In the genomic region with DNA sequence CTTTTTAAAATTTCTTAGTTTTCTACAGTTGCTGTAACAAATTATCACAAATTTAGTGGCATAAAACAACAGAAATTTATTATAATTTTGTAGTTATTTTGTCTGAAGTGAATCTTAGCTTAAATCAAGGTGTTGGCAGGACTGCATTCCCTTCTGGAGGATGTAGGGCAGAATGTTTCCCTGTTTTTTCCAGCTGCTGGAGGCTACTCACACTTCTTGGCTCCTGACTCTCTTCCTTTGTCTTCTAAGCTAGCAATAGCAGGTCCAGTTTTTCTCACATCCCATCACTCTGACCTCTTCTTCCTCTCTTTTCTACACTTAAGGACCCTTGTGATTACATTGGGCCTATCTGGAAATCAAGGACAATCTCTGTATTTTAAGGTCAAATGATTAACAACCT, we compare ENCODE assay signal across 14 cellular contexts.
A peak's percentile ranks its signal among the peaks of the same experiment; 100 is the strongest.
DNase-seq lines count a peak whose midpoint lies in the region; ATAC-seq and TF ChIP-seq lines count a peak whose summit lies in the region.
"Had no signal": no experiment of that assay in that cellular context is flagged by ENCODE, and none has a peak within 500 bp of the region (broad histone marks: within the 10 kb centered on the region; RNA-seq: fewer than 3 reads in every experiment).

No MANE protein-coding gene starts in this region.

- H3K4me2 ChIP-seq in PC-9 (no peak overlapping the region), osteoblast (ENCODE audit: insufficient read depth, low read length) (no peak overlapping the region)

- ATAC-seq in CD8-positive, alpha-beta T cell = no peak
- no peak for ATAC-seq in aorta (ENCODE audit: low FRiP score)
- ATAC-seq in HG03097 (IDR thresholded peaks at IDR 0.05; ENCODE audit: low FRiP score, unreplicated experiment) = no peak
- ATAC-seq: HepG2 had no signal

- CTCF ChIA-PET in CD8-positive, alpha-beta T cell (lab: Charles Lee) = no interaction called here
- CTCF ChIA-PET in PC-9 (lab: Charles Lee) = no interaction called here

- no TSS peak for BruUV-seq in PC-9 (replicated peaks; lab: Mats Ljungman, UMichigan)

- no peaks in the 10 kb centered on the region for H3K9me2 ChIP-seq in PC-9 (ENCODE audit: insufficient read depth)

- no peak overlapping the region for H3K27ac ChIP-seq in CD8-positive, alpha-beta T cell (ENCODE audit: low read depth, low read length)
- H3K27ac ChIP-seq in PC-9 (peak overlapping the region; percentile 21), iPS-18a (ENCODE audit: low read length) (peak overlapping the region; percentile 20), osteoblast (ENCODE audit: low read depth, low read length) (peak overlapping the region; percentile 52), aorta (ENCODE audit: low read depth in 1 of 2, low read length in 2 of 2) (no peak overlapping the region)

- no peaks in the 10 kb centered on the region for H3K4me1 ChIP-seq in CD8-positive, alpha-beta T cell (ENCODE audit: insufficient read depth, low read length)
- H3K4me1 ChIP-seq in PC-9 (replicated peaks; ENCODE audit: insufficient read depth) = peaks cover 40% of the 10 kb centered on the region
- peaks cover 13% of the 10 kb centered on the region for H3K4me1 ChIP-seq in iPS-18a (ENCODE audit: control insufficient read depth, low read depth, low read length)
- H3K4me1 ChIP-seq in osteoblast (ENCODE audit: insufficient read depth, low read length) = peaks cover 9% of the 10 kb centered on the region
- peaks cover 0 to 7% of the 10 kb centered on the region in 2 donors for H3K4me1 ChIP-seq in aorta (ENCODE audit: control insufficient read depth in 1 of 2, insufficient read depth in 2 of 2, low read length in 2 of 2)

- H3K9ac ChIP-seq in iPS-18a (ENCODE audit: low read length) = no peak overlapping the region

- H3K36me3 ChIP-seq in CD8-positive, alpha-beta T cell (ENCODE audit: insufficient read depth, low read length) = peaks cover 5% of the 10 kb centered on the region
- H3K36me3 ChIP-seq in PC-9 (ENCODE audit: low read depth) = peaks cover 34% of the 10 kb centered on the region
- H3K36me3 ChIP-seq in iPS-18a (ENCODE audit: control insufficient read depth, low read depth, low read length) = peaks cover 13% of the 10 kb centered on the region
- peaks cover 7% of the 10 kb centered on the region for H3K36me3 ChIP-seq in osteoblast (ENCODE audit: insufficient read depth, low read length)
- no peaks in the 10 kb centered on the region for H3K36me3 ChIP-seq in aorta (ENCODE audit: control insufficient read depth in 1 of 2, insufficient read depth in 2 of 2, low read length in 1 of 2)

- H3K27me3 ChIP-seq in CD8-positive, alpha-beta T cell (ENCODE audit: insufficient read depth, low read length) = no peaks in the 10 kb centered on the region
- H3K27me3 ChIP-seq in PC-9 (ENCODE audit: insufficient read depth, low read depth) (no peaks in the 10 kb centered on the region), iPS-18a (ENCODE audit: control insufficient read depth, insufficient read depth, low read length) (no peaks in the 10 kb centered on the region), osteoblast (ENCODE audit: insufficient read depth, low read length) (no peaks in the 10 kb centered on the region), aorta (ENCODE audit: control insufficient read depth in 1 of 2, insufficient read depth in 2 of 2, low read length in 1 of 2) (no peaks in the 10 kb centered on the region)

- POLR2A ChIA-PET in CD8-positive, alpha-beta T cell (lab: Charles Lee) = no interaction called here
- POLR2A ChIA-PET in PC-9 (lab: Charles Lee; ENCODE audit: unreplicated experiment) = no interaction called here

- no peak overlapping the region for H3K4me3 Mint-ChIP-seq in CD8-positive, alpha-beta T cell

- no peaks in the 10 kb centered on the region for H4K20me1 ChIP-seq in PC-9 (ENCODE audit: insufficient read depth)
- no peaks in the 10 kb centered on the region for H4K20me1 ChIP-seq in osteoblast (ENCODE audit: insufficient read depth, low read length)

- H3K36me3 Mint-ChIP-seq in CD8-positive, alpha-beta T cell = peaks cover 62% of the 10 kb centered on the region

- H3K79me2 ChIP-seq in PC-9 (ENCODE audit: low read depth) = peaks cover 67% of the 10 kb centered on the region
- H3K79me2 ChIP-seq in osteoblast (ENCODE audit: insufficient read depth, low read length) = peaks cover 25% of the 10 kb centered on the region

- H3F3A ChIP-seq in PC-9 (ENCODE audit: insufficient read depth, low read depth) = peaks cover 48% of the 10 kb centered on the region

- no peak for TF ChIP-seq CTCF in CD8-positive, alpha-beta T cell (IDR thresholded peaks at IDR 0.05)
- TF ChIP-seq CTCF in PC-9 (conservative IDR thresholded peaks at IDR 0.05) = no peak
- TF ChIP-seq CTCF in osteoblast (IDR thresholded peaks at IDR 0.05; ENCODE audit: extremely low read depth, low read depth, low read length) = no peak

- H3K9me3 ChIP-seq in CD8-positive, alpha-beta T cell (ENCODE audit: low read length) = no peaks in the 10 kb centered on the region
- H3K9me3 ChIP-seq in PC-9 (ENCODE audit: insufficient read depth, low read depth) (no peaks in the 10 kb centered on the region; the same call in 1 of the 2 replicates), iPS-18a (ENCODE audit: control insufficient read depth, low read depth, low read length) (no peaks in the 10 kb centered on the region), osteoblast (ENCODE audit: low read depth, low read length) (no peaks in the 10 kb centered on the region), aorta (ENCODE audit: control insufficient read depth, low read length) (no peaks in the 10 kb centered on the region)

- intact Hi-C loops in CD8-positive, alpha-beta T cell (cut with DNase I, micrococcal nuclease) = no loop called here
- intact Hi-C loops in PC-9 (cut with micrococcal nuclease; ENCODE audit: unreplicated experiment) (no loop called here), aorta (cut with DNase I) (no loop called here)

- peak overlapping the region; percentile 13 for H3K27ac Mint-ChIP-seq in CD8-positive, alpha-beta T cell

- no peaks in the 10 kb centered on the region for H3K27me3 Mint-ChIP-seq in CD8-positive, alpha-beta T cell (ENCODE audit: low read depth)

- no peak for DNase-seq in CD8-positive, alpha-beta T cell
- no peak for DNase-seq in PC-9
- DNase-seq in osteoblast (ENCODE audit: insufficient read length, low spot score, missing footprints) = no peak
- no peak for DNase-seq in aorta
- DNase-seq in NCI-H1105 treated with DMSO at 0.1 percent for 48 hours (lab: John Stamatoyannopoulos, UW) = no peak
- DNase-seq: AML-193, MM.1S, NCI-H187 treated with DMSO at 0.1 percent for 48 hours, NCI-H2171 treated with DMSO at 0.1 percent for 48 hours, NCI-H510A, SHP77 treated with DMSO at 0.1 percent for 48 hours had no signal

- no peak overlapping the region for H3K4me3 ChIP-seq in CD8-positive, alpha-beta T cell (ENCODE audit: low read depth, low read length)
- H3K4me3 ChIP-seq in PC-9 (no peak overlapping the region), iPS-18a (ENCODE audit: low read length) (no peak overlapping the region), osteoblast (ENCODE audit: insufficient read depth, low read length) (no peak overlapping the region), aorta (ENCODE audit: low read length in 2 of 2) (no peak overlapping the region)

- H3K9me3 Mint-ChIP-seq in CD8-positive, alpha-beta T cell = no peaks in the 10 kb centered on the region

- H3K4me1 Mint-ChIP-seq in CD8-positive, alpha-beta T cell (ENCODE audit: low read depth) = peaks cover 4% of the 10 kb centered on the region

- H2AFZ ChIP-seq in PC-9 (no peak overlapping the region), osteoblast (ENCODE audit: low read length) (no peak overlapping the region)

Comparison
In these comparisons a context has a peak if more than half of its experiments do, and no peak if none do; other contexts are left out.
1. H3K27ac ChIP-seq: peak in PC-9 (single experiment), iPS-18a (single experiment) and osteoblast (single experiment); none in CD8-positive, alpha-beta T cell (single experiment) and aorta (0 of 2).